14 cellular contexts compared by ENCODE assay signal in the genomic region with DNA sequence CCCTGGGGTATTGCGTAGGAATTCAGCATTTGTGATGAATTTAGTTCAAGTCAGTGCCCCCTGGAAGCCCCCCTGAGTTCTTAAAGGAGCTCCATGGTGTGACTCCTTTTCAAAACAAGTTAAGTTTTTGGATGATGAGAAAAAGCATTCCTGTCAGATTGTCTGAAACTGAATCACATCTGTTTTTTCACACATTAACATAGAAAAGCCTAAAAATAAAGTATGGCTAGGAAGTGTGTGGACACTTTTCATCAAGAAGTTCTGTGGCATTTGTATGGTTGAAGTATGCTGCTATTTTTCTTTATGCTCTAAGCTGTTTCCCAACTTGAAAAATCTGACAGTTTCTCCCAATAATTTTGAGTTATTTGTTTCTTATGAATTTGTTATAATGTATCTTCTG. TPM values are rescaled to one million over a fixed set of nuclear protein-coding genes. Genes with fewer than 3 reads are reported as not detected.
A peak's percentile ranks its signal among the peaks of the same experiment; 100 is the strongest.
DNase-seq lines count a peak whose midpoint lies in the region; ATAC-seq and TF ChIP-seq lines count a peak whose summit lies in the region.
"Had no signal": no experiment of that assay in that cellular context is flagged by ENCODE, and none has a peak within 500 bp of the region (broad histone marks: within the 10 kb centered on the region; RNA-seq: fewer than 3 reads in every experiment).

No MANE protein-coding gene starts in this region.

- POLR2A ChIA-PET in CD4-positive, alpha-beta memory T cell (lab: Charles Lee; ENCODE audit: partially characterized antibody) = interaction anchor here (0.8 to 8.1 kb wide), 10 partner anchors 11 to 59 kb away, joined by 3 to 188 read pairs (median 4); no protein-coding TSS in a partner anchor

- H3K9me2 ChIP-seq in GM23248 (ENCODE audit: insufficient read depth) = no peaks in the 10 kb centered on the region

- H2AFZ ChIP-seq in GM23248 = no peak overlapping the region

- in situ Hi-C loops in GM23248 (cut with MboI) = no loop called here

- peak overlapping the region; percentile 92 to 100 (median 97) for H3K27ac Mint-ChIP-seq in CD4-positive, alpha-beta memory T cell
- peak overlapping the region; percentile 99 for H3K27ac Mint-ChIP-seq in activated naive CD8-positive, alpha-beta T cell treated with anti-CD3 and anti-CD28 coated beads, Interleukin-2, amount 50 U/mL, for 24 hours
- H3K27ac Mint-ChIP-seq in nephron = peak overlapping the region in 2 of 3 experiments; percentile 9 to 34

- H3K27me3 Mint-ChIP-seq in CD4-positive, alpha-beta memory T cell = no peaks in the 10 kb centered on the region
- no peaks in the 10 kb centered on the region for H3K27me3 Mint-ChIP-seq in activated naive CD8-positive, alpha-beta T cell treated with anti-CD3 and anti-CD28 coated beads, Interleukin-2, amount 50 U/mL, for 24 hours
- H3K27me3 Mint-ChIP-seq in nephron (ENCODE audit: low read depth) = no peaks in the 10 kb centered on the region

- H3K36me3 ChIP-seq in CD4-positive, alpha-beta memory T cell (ENCODE audit: insufficient read depth, low read length) = no peaks in the 10 kb centered on the region
- no peaks in the 10 kb centered on the region for H3K36me3 ChIP-seq in GM23248 (ENCODE audit: low read depth)
- H3K36me3 ChIP-seq: left ventricle myocardium inferior had no signal

- CTCF ChIA-PET in CD4-positive, alpha-beta memory T cell (lab: Charles Lee; ENCODE audit: partially characterized antibody) = interaction anchor here (1.1 to 4.9 kb wide), 4 partner anchors 8 to 33 kb away, joined by 3 to 30 read pairs (median 4); no protein-coding TSS in a partner anchor

- H3K4me1 Mint-ChIP-seq in CD4-positive, alpha-beta memory T cell = peaks cover 52 to 81% (median 62%) of the 10 kb centered on the region in 4 donors
- peaks cover 84% of the 10 kb centered on the region for H3K4me1 Mint-ChIP-seq in activated naive CD8-positive, alpha-beta T cell treated with anti-CD3 and anti-CD28 coated beads, Interleukin-2, amount 50 U/mL, for 24 hours
- H3K4me1 Mint-ChIP-seq in nephron = peaks cover 61% of the 10 kb centered on the region

- DNase-seq in CD4-positive, alpha-beta memory T cell = no peak
- DNase-seq in GM23248 = peak; percentile 41
- DNase-seq in activated naive CD8-positive, alpha-beta T cell treated with anti-CD3 and anti-CD28 coated beads, Interleukin-2, amount 50 U/mL, for 24 hours = no peak
- DNase-seq in GOT3 (lab: John Stamatoyannopoulos, UW) = no peak
- no peak for DNase-seq in DMS 273 (lab: John Stamatoyannopoulos, UW; ENCODE audit: unreplicated experiment)
- DNase-seq: Calu3, left ventricle myocardium inferior, NCI-H187 treated with DMSO at 0.1 percent for 48 hours, NCI-H526 treated with DMSO at 0.1 percent for 48 hours had no signal

- ATAC-seq in activated naive CD8-positive, alpha-beta T cell treated with anti-CD3 and anti-CD28 coated beads, Interleukin-2, amount 50 U/mL, for 24 hours = no peak
- ATAC-seq in GM19035 (IDR thresholded peaks at IDR 0.05; ENCODE audit: unreplicated experiment) (no peak), HG03565 (IDR thresholded peaks at IDR 0.05; ENCODE audit: unreplicated experiment) (no peak)
- ATAC-seq: esophagus mucosa had no signal

- H3K9me3 Mint-ChIP-seq in CD4-positive, alpha-beta memory T cell = peaks cover 0 to 3% (median 0%) of the 10 kb centered on the region in 8 donors
- H3K9me3 Mint-ChIP-seq in activated naive CD8-positive, alpha-beta T cell treated with anti-CD3 and anti-CD28 coated beads, Interleukin-2, amount 50 U/mL, for 24 hours = no peaks in the 10 kb centered on the region
- H3K9me3 Mint-ChIP-seq in nephron = no peaks in the 10 kb centered on the region

- H3K4me2 ChIP-seq in GM23248 (ENCODE audit: unreplicated experiment) = peak overlapping the region; percentile 57

- peaks cover 6% of the 10 kb centered on the region; the same call in 1 of the 2 replicates for H3F3A ChIP-seq in GM23248 (ENCODE audit: insufficient read depth)

- H3K27me3 ChIP-seq in CD4-positive, alpha-beta memory T cell (ENCODE audit: insufficient read depth, low read length) = no peaks in the 10 kb centered on the region
- H3K27me3 ChIP-seq in GM23248 (replicated peaks; ENCODE audit: insufficient read depth) = no peaks in the 10 kb centered on the region

- no peaks in the 10 kb centered on the region for H3K9me3 ChIP-seq in CD4-positive, alpha-beta memory T cell (ENCODE audit: control insufficient read depth in 1 of 2, low read length in 2 of 2)
- H3K9me3 ChIP-seq in GM23248 (ENCODE audit: low read depth) = no peaks in the 10 kb centered on the region
- H3K9me3 ChIP-seq: left ventricle myocardium inferior had no signal

- TF ChIP-seq CTCF in nephron (IDR thresholded peaks at IDR 0.05; ENCODE audit: unreplicated experiment in 3 of 3) = no peak

- peaks cover 18% of the 10 kb centered on the region for H3K79me2 ChIP-seq in GM23248 (ENCODE audit: insufficient read depth)

- 52 to 58% methylated on average over 1 of the region's 1 CpG for WGBS in GM23248 (ENCODE audit: low coverage in 1 of 2, low lambda C conversion rate in 2 of 2, missing lambda C conversion rate in 2 of 2), 2 experiments

- H3K27ac ChIP-seq in CD4-positive, alpha-beta memory T cell (ENCODE audit: low read depth, low read length) = peak overlapping the region; percentile 81
- peak overlapping the region; percentile 28; the same call in 1 of the 2 replicates for H3K27ac ChIP-seq in GM23248
- H3K27ac ChIP-seq: coronary artery, left ventricle myocardium inferior had no signal

- H4K20me1 ChIP-seq in GM23248 (ENCODE audit: insufficient read depth) = no peaks in the 10 kb centered on the region

- peak overlapping the region in 7 of 8 donors; percentile 70 to 89 (median 77) for H3K4me3 Mint-ChIP-seq in CD4-positive, alpha-beta memory T cell
- no peak overlapping the region for H3K4me3 Mint-ChIP-seq in activated naive CD8-positive, alpha-beta T cell treated with anti-CD3 and anti-CD28 coated beads, Interleukin-2, amount 50 U/mL, for 24 hours
- no peak overlapping the region for H3K4me3 Mint-ChIP-seq in nephron

- intact Hi-C loops in CD4-positive, alpha-beta memory T cell (cut with micrococcal nuclease) = no loop called here

- H3K9ac ChIP-seq in GM23248 = 0 out of 2 replicates have a peak overlapping the region, but pooled peaks have one; percentile 11

- H3K4me3 ChIP-seq in CD4-positive, alpha-beta memory T cell (ENCODE audit: low read length in 2 of 2) = peak overlapping the region in 1 of 2 donors; percentile 4
- no peak overlapping the region for H3K4me3 ChIP-seq in GM23248
- H3K4me3 ChIP-seq: coronary artery, left ventricle myocardium inferior had no signal

- peaks cover 0 to 10% of the 10 kb centered on the region in 2 donors for H3K36me3 Mint-ChIP-seq in CD4-positive, alpha-beta memory T cell
- peaks cover 20% of the 10 kb centered on the region for H3K36me3 Mint-ChIP-seq in activated naive CD8-positive, alpha-beta T cell treated with anti-CD3 and anti-CD28 coated beads, Interleukin-2, amount 50 U/mL, for 24 hours (ENCODE audit: low read depth)
- H3K36me3 Mint-ChIP-seq in nephron (ENCODE audit: low read depth) = peaks cover 11% of the 10 kb centered on the region

- peaks cover 58% of the 10 kb centered on the region for H3K4me1 ChIP-seq in CD4-positive, alpha-beta memory T cell (ENCODE audit: insufficient read depth, low read length)
- peaks cover 20% of the 10 kb centered on the region for H3K4me1 ChIP-seq in GM23248 (ENCODE audit: insufficient read depth)
- H3K4me1 ChIP-seq: left ventricle myocardium inferior had no signal

RNA-seq across cellular contexts. Expression of a gene that starts 33.7 kb away (rescaled TPM):
- 100 to 1,000 TPM; 113 to 118 TPM for total RNA-seq in CD4-positive, alpha-beta memory T cell
- 10 to 100 TPM in 1 of 2 donors, 1 to 10 TPM in 1; 6.7 to 23.5 TPM for polyA plus RNA-seq in CD4-positive, alpha-beta memory T cell
- 9.7 and 11.0 TPM in 2 replicates for total RNA-seq in GM23248 (2014; rRNA removed; shearing (Covaris generic))
- polyA plus RNA-seq in GM23248 (2016; fragmentation: Nextera tagmentation; extraction: Ambion mirVana) = 14.0 and 15.1 TPM in 2 replicates

Comparison
In these comparisons a context has a peak if more than half of its experiments do, and no peak if none do; other contexts are left out.
1. H3K27ac Mint-ChIP-seq: peak in every context shown above with its lines; median percentile 99 in activated naive CD8-positive, alpha-beta T cell treated with anti-CD3 and anti-CD28 coated beads, Interleukin-2, amount 50 U/mL, for 24 hours; 97 in CD4-positive, alpha-beta memory T cell; 22 in nephron.
2. H3K4me3 Mint-ChIP-seq: peak in CD4-positive, alpha-beta memory T cell (7 of 8); none in activated naive CD8-positive, alpha-beta T cell treated with anti-CD3 and anti-CD28 coated beads, Interleukin-2, amount 50 U/mL, for 24 hours (single experiment) and nephron (0 of 3).